ENCODE assay signal across 27 cellular contexts in the genomic region with DNA sequence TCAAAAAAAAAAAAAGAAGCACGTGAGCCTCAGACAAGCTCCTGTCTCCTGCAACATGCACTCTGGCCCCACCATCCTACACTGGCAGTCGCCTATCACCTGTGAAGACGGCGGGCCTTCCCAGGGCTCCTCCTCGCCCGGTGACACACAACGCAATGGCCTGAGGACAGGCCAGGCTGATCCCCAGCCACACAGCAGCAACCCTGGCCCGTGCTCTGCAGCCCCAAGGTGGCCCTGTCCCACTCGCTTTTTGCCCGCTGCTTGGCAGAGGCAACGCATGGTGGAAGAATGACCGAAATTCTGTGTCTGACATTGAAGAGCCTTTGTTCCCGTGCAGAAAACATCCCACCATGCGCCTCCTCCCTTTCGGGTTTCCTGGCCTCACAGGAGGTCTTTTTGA. TPM values are rescaled to one million over a fixed set of nuclear protein-coding genes. Genes with fewer than 3 reads are reported as not detected.
"Had no signal": no experiment of that assay in that cellular context is flagged by ENCODE, and none has a peak within 500 bp of the region (broad histone marks: within the 10 kb centered on the region; RNA-seq: fewer than 3 reads in every experiment).

No MANE protein-coding gene starts in this region.

- H3K27me3 ChIP-seq: hepatocyte, right atrium auricular region, right lobe of liver, testis, thyroid gland, transverse colon, upper lobe of left lung, vagina had no signal

- H2AFZ ChIP-seq: hepatocyte, parathyroid adenoma had no signal

- H3K4me1 Mint-ChIP-seq: memory B cell; stimulated activated naive B cell treated with anti-CD40 and anti-IgM and Interleukin-4, amounts not matched to agents 10 μg/mL and 1 μg/mL and 100 μg/mL, for 72 hours had no signal

- H3K4me3 Mint-ChIP-seq: memory B cell; naive thymus-derived CD8-positive, alpha-beta T cell; nephron; neural crest cell; stimulated activated naive B cell treated with anti-CD40 and anti-IgM and Interleukin-4, amounts not matched to agents 10 μg/mL and 1 μg/mL and 100 μg/mL, for 72 hours had no signal

- ATAC-seq: naive thymus-derived CD8-positive, alpha-beta T cell; right lobe of liver; stimulated activated naive B cell treated with anti-CD40 and anti-IgM and Interleukin-4, amounts not matched to agents 10 μg/mL and 1 μg/mL and 100 μg/mL, for 72 hours; stimulated activated naive CD8-positive, alpha-beta T cell treated with anti-CD3 and anti-CD28 coated beads, Interleukin-15, Interleukin-2, amounts not matched to agents 100 U/mL and 50 U/mL, for 24 hours had no signal

- H3K9me3 Mint-ChIP-seq: memory B cell; naive thymus-derived CD8-positive, alpha-beta T cell; nephron; neural crest cell; stimulated activated naive B cell treated with anti-CD40 and anti-IgM and Interleukin-4, amounts not matched to agents 10 μg/mL and 1 μg/mL and 100 μg/mL, for 72 hours had no signal

- H3K9ac ChIP-seq: parathyroid adenoma had no signal

- H3K4me2 ChIP-seq: hepatocyte had no signal

- H3K27ac Mint-ChIP-seq: memory B cell; naive thymus-derived CD8-positive, alpha-beta T cell; nephron; progenitor cell of endocrine pancreas; stimulated activated naive B cell treated with anti-CD40 and anti-IgM and Interleukin-4, amounts not matched to agents 10 μg/mL and 1 μg/mL and 100 μg/mL, for 72 hours had no signal

- H3K27ac ChIP-seq: hepatocyte, left ventricle myocardium inferior, neutrophil, parathyroid adenoma, right atrium auricular region, right lobe of liver, skin epidermis, stomach, testis, thyroid gland, transverse colon, upper lobe of left lung, vagina had no signal

- H3K36me3 ChIP-seq: neutrophil, right lobe of liver, thyroid gland, transverse colon, vagina had no signal

- H3K4me3 ChIP-seq: hepatocyte, left ventricle myocardium inferior, right atrium auricular region, right lobe of liver, skin epidermis, stomach, testis, thyroid gland, transverse colon, upper lobe of left lung, vagina had no signal

- H3K36me3 Mint-ChIP-seq: memory B cell; naive thymus-derived CD8-positive, alpha-beta T cell; stimulated activated naive B cell treated with anti-CD40 and anti-IgM and Interleukin-4, amounts not matched to agents 10 μg/mL and 1 μg/mL and 100 μg/mL, for 72 hours had no signal

- H3K9me3 ChIP-seq: left ventricle myocardium inferior, neutrophil, right atrium auricular region, right lobe of liver, stomach, testis, thyroid gland, transverse colon, upper lobe of left lung, vagina had no signal

- H3K4me1 ChIP-seq: parathyroid adenoma, right lobe of liver, stomach, testis, transverse colon had no signal

- DNase-seq: islet precursor cell; left ventricle myocardium inferior; naive thymus-derived CD8-positive, alpha-beta T cell; occipital lobe; right lobe of liver; stimulated activated CD4-positive, alpha-beta T cell treated with anti-CD3 and anti-CD28 coated beads, Interleukin-12 subunit alpha, Interleukin-12 subunit beta, amount 100 ng/mL, for 4 hours; stimulated activated CD4-positive, alpha-beta T cell treated with anti-CD3 and anti-CD28 coated beads, Interleukin-15, amount 100 ng/mL, for 24 hours; stimulated activated CD4-positive, alpha-beta T cell treated with anti-CD3 and anti-CD28 coated beads, Interleukin-2, amount 100 ng/mL, for 24 hours; stimulated activated CD4-positive, alpha-beta T cell treated with anti-CD3 and anti-CD28 coated beads, Interleukin-4, amount 100 ng/mL, for 1 hour; stimulated activated naive B cell treated with anti-CD40 and anti-IgM and Interleukin-4, amounts not matched to agents 10 μg/mL and 1 μg/mL and 100 μg/mL, for 72 hours; stimulated activated naive CD8-positive, alpha-beta T cell treated with anti-CD3 and anti-CD28 coated beads, Interleukin-15, Interleukin-2, amounts not matched to agents 100 U/mL and 50 U/mL, for 24 hours; stomach; testis; thyroid gland; transverse colon; upper lobe of left lung had no signal

- H3K79me2 ChIP-seq: hepatocyte had no signal

RNA-seq across cellular contexts. Expression of gene RADIL, which starts 8.1 kb away (rescaled TPM):
- total RNA-seq: renal cortical epithelial cell had no signal

RNA-seq across cellular contexts. Expression of gene PAPOLB, which starts 13.6 kb away (rescaled TPM):
- total RNA-seq: hepatocyte; naive thymus-derived CD8-positive, alpha-beta T cell; renal cortical epithelial cell; right lobe of liver; vagina had no signal
- polyA plus RNA-seq: hepatocyte; naive thymus-derived CD8-positive, alpha-beta T cell; stomach had no signal
